13 cellular contexts compared by ENCODE assay signal in the genomic region with DNA sequence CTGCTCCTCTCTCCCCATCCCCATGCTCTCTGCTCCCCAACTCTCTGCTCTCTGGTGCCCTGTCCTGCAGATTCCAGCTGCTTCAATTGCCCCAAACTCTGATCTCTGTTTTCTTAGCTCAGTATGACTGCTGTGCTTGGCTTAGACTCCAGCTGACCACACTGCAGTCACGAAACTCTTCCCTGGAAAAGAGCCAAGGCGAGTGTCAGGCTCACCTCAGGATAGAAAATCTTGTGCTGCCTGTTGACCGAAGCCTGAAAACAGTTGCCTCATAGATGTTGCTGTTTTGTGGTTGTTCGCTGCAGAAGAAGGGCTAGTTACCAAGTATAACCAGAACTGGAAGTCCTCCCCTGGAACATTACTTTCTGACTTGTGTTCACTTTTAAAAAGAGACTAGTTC. TPM values are rescaled to one million over a fixed set of nuclear protein-coding genes. Genes with fewer than 3 reads are reported as not detected.
A peak's percentile ranks its signal among the peaks of the same experiment; 100 is the strongest.
DNase-seq lines count a peak whose midpoint lies in the region; ATAC-seq and TF ChIP-seq lines count a peak whose summit lies in the region.
"Had no signal": no experiment of that assay in that cellular context is flagged by ENCODE, and none has a peak within 500 bp of the region (broad histone marks: within the 10 kb centered on the region; RNA-seq: fewer than 3 reads in every experiment).

No MANE protein-coding gene starts in this region.

- CTCF ChIA-PET in Calu3 (lab: Charles Lee) = no interaction called here

- no peak for TF ChIP-seq CTCF in RWPE2 (IDR thresholded peaks at IDR 0.05; ENCODE audit: poor library complexity, severe bottlenecking)
- no peak for TF ChIP-seq CTCF in osteocyte (IDR thresholded peaks at IDR 0.05)
- TF ChIP-seq CTCF in Calu3 (IDR thresholded peaks at IDR 0.05; ENCODE audit: unreplicated experiment) = no peak

- no TSS peak for BruUV-seq in Calu3 (replicated peaks; lab: Mats Ljungman, UMichigan)

- H3K9me3 Mint-ChIP-seq in osteocyte (ENCODE audit: unreplicated experiment) (peaks cover 4% of the 10 kb centered on the region), Calu3 (ENCODE audit: low read depth, unreplicated experiment) (peaks cover 2% of the 10 kb centered on the region)
- H3K9me3 Mint-ChIP-seq: activated naive CD8-positive, alpha-beta T cell treated with anti-CD3 and anti-CD28 coated beads, Interleukin-2, amount 10 ng/mL, durations not matched to agents 7 days and 5 days; CD8-positive, alpha-beta T cell; effector memory CD8-positive, alpha-beta T cell had no signal

- H3K27ac Mint-ChIP-seq in osteocyte (ENCODE audit: unreplicated experiment) = no peak overlapping the region
- H3K27ac Mint-ChIP-seq in Calu3 (ENCODE audit: unreplicated experiment) = no peak overlapping the region
- H3K27ac Mint-ChIP-seq: activated naive CD8-positive, alpha-beta T cell treated with anti-CD3 and anti-CD28 coated beads, Interleukin-2, amount 10 ng/mL, durations not matched to agents 7 days and 5 days; CD8-positive, alpha-beta T cell; effector memory CD8-positive, alpha-beta T cell; T-helper 17 cell had no signal

- no peak overlapping the region for H3K27ac ChIP-seq in RWPE2 (ENCODE audit: poor library complexity, severe bottlenecking)
- H3K27ac ChIP-seq: right atrium auricular region had no signal

- H3K9me3 ChIP-seq in RWPE2 (ENCODE audit: severe bottlenecking) = no peaks in the 10 kb centered on the region
- H3K9me3 ChIP-seq: right atrium auricular region had no signal

- H3K36me3 Mint-ChIP-seq in osteocyte (ENCODE audit: unreplicated experiment) (no peaks in the 10 kb centered on the region), Calu3 (ENCODE audit: insufficient read depth, unreplicated experiment) (no peaks in the 10 kb centered on the region)
- H3K36me3 Mint-ChIP-seq: activated naive CD8-positive, alpha-beta T cell treated with anti-CD3 and anti-CD28 coated beads, Interleukin-2, amount 10 ng/mL, durations not matched to agents 7 days and 5 days; CD8-positive, alpha-beta T cell had no signal

- H3K4me3 Mint-ChIP-seq in osteocyte (ENCODE audit: unreplicated experiment) = no peak overlapping the region
- H3K4me3 Mint-ChIP-seq in Calu3 (ENCODE audit: low read depth, unreplicated experiment) = no peak overlapping the region
- H3K4me3 Mint-ChIP-seq: activated naive CD8-positive, alpha-beta T cell treated with anti-CD3 and anti-CD28 coated beads, Interleukin-2, amount 10 ng/mL, durations not matched to agents 7 days and 5 days; CD8-positive, alpha-beta T cell; effector memory CD8-positive, alpha-beta T cell; T-helper 17 cell had no signal

- H3K27me3 ChIP-seq in RWPE2 (ENCODE audit: insufficient read depth, poor library complexity, severe bottlenecking) = no peaks in the 10 kb centered on the region
- H3K27me3 ChIP-seq: right atrium auricular region had no signal

- ATAC-seq in RWPE2 (ENCODE audit: low read depth) = 0 out of 3 replicates have a peak, but pooled peaks have one; percentile 22
- ATAC-seq in esophagus mucosa = peak; percentile 19
- ATAC-seq in sciatic nerve = peak; percentile 86
- ATAC-seq in left cardiac atrium = no peak
- ATAC-seq: CD8-positive, alpha-beta T cell; effector memory CD8-positive, alpha-beta T cell; T-helper 17 cell had no signal

- H3K27me3 Mint-ChIP-seq in osteocyte (ENCODE audit: unreplicated experiment) = no peaks in the 10 kb centered on the region
- H3K27me3 Mint-ChIP-seq in Calu3 (ENCODE audit: unreplicated experiment) = no peaks in the 10 kb centered on the region

- H3K36me3 ChIP-seq in RWPE2 (ENCODE audit: low read depth) = no peaks in the 10 kb centered on the region
- H3K36me3 ChIP-seq: right atrium auricular region had no signal

- H3K4me1 ChIP-seq in RWPE2 (ENCODE audit: insufficient read depth, poor library complexity, severe bottlenecking) = peaks cover 23% of the 10 kb centered on the region
- H3K4me1 ChIP-seq: right atrium auricular region had no signal

- in situ Hi-C loops in G401 (cut with HindIII; ENCODE audit: low sequenced_read_pairs) = no loop called here

- DNase-seq in G401 (ENCODE audit: low spot score) (peak; percentile 20), RWPE2 (ENCODE audit: low spot score) (no peak), sciatic nerve (ENCODE audit: low spot score) (peak; percentile 68), osteocyte (ENCODE audit: extremely low spot score, unreplicated experiment) (no peak), left cardiac atrium (no peak), DMS79 treated with DMSO at 0.1 percent for 48 hours (lab: John Stamatoyannopoulos, UW) (no peak), Calu3 (no peak)
- DNase-seq: activated naive CD8-positive, alpha-beta T cell treated with anti-CD3 and anti-CD28 coated beads, Interleukin-2, amount 10 ng/mL, durations not matched to agents 7 days and 5 days; CD8-positive, alpha-beta T cell; effector memory CD8-positive, alpha-beta T cell; T-helper 17 cell had no signal

- H3K4me3 ChIP-seq in RWPE2 (ENCODE audit: severe bottlenecking) = no peak overlapping the region
- H3K4me3 ChIP-seq: right atrium auricular region had no signal

- H3K4me1 Mint-ChIP-seq in osteocyte (ENCODE audit: unreplicated experiment) (no peaks in the 10 kb centered on the region), Calu3 (ENCODE audit: low read depth, unreplicated experiment) (peaks cover 16% of the 10 kb centered on the region)

- intact Hi-C loops in sciatic nerve (cut with DNase I) = no loop called here
- intact Hi-C loops in left cardiac atrium (cut with DNase I) = no loop called here
- intact Hi-C loops in Calu3 (cut with micrococcal nuclease; ENCODE audit: unreplicated experiment) = no loop called here

RNA-seq across cellular contexts. Expression of a gene that starts 6.7 kb away (rescaled TPM):
- 0.10 TPM in 1 of 2 replicates, not detected in the other for total RNA-seq in G401 (2014; rRNA removed; shearing (Covaris generic))
- total RNA-seq in esophagus mucosa (54.0 TPM), sciatic nerve (54.4 TPM), osteocyte (not detected in 2 replicates), left cardiac atrium (10 to 100 TPM in 1 of 2 donors, 1 to 10 TPM in 1; 8.5 to 19.1 TPM), Calu3 (2022) (28.2 and 39.3 TPM in 2 replicates)
- total RNA-seq: activated naive CD8-positive, alpha-beta T cell treated with anti-CD3 and anti-CD28 coated beads, Interleukin-2, amount 10 ng/mL, durations not matched to agents 7 days and 5 days; CD8-positive, alpha-beta T cell had no signal

Comparison
In these comparisons a context has a peak if more than half of its experiments do, and no peak if none do; other contexts are left out.
1. DNase-seq: peak in G401 (single experiment) and sciatic nerve (single experiment); none in RWPE2 (single experiment), osteocyte (single experiment), left cardiac atrium (single experiment), DMS79 treated with DMSO at 0.1 percent for 48 hours (single experiment) and Calu3 (single experiment).
2. ATAC-seq: peak in RWPE2 (single experiment), esophagus mucosa (single experiment) and sciatic nerve (single experiment); none in left cardiac atrium (0 of 2).